In the genomic region with DNA sequence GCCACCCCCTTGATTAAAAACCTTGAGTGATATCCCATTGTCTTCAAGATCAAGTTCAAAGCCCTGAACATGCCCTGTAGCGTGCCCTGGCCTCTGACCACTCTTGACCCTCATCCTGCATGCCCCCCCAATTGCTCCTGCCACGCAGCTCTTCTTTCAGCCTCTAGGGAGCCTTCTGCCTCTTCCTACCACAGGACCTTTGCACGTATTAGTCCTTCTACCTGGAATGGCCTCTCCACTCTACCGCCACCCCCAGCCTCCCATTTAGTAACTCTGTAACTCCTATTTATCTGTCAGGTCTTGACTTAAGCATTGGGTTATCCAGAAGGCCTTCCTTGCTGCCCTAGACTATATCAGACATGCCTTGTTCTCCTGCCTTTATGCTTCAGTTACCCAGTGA, we compare ENCODE assay signal across 24 cellular contexts.
DNase-seq lines count a peak whose midpoint lies in the region; ATAC-seq, FAIRE-seq and TF ChIP-seq lines count a peak whose summit lies in the region.
"Had no signal": no experiment of that assay in that cellular context is flagged by ENCODE, and none has a peak within 500 bp of the region (broad histone marks: within the 10 kb centered on the region; RNA-seq: fewer than 3 reads in every experiment).

No MANE protein-coding gene starts in this region.

- no peak overlapping the region for H4K5ac ChIP-seq in H1 (ENCODE audit: insufficient read length, low read depth, low read length)

- H3K23ac ChIP-seq in H1 (ENCODE audit: insufficient read length): no peak overlapping the region
- no peak overlapping the region for H3K23ac ChIP-seq in mesenchymal stem cell (ENCODE audit: low read length in 2 of 2)

- BruUV-seq in K562 (replicated peaks; lab: Mats Ljungman, UMichigan): no TSS peak

- no peaks in the 10 kb centered on the region; the same call in 1 of the 2 replicates for H4K20me1 ChIP-seq in K562 (replicated peaks; ENCODE audit: control insufficient read depth, insufficient read depth, low read length)
- H4K20me1 ChIP-seq in H1 (replicated peaks in 1 of 2; ENCODE audit: control insufficient read depth in 1 of 2, insufficient read depth in 2 of 2, low read length in 2 of 2): no peaks in the 10 kb centered on the region
- H4K20me1 ChIP-seq: BLaER1 treated with 17β-estradiol and CSF1 and Interleukin-3, amounts not matched to agents 10 nM and 100 nM had no signal

- H3K9me3 ChIP-seq in K562 (replicated peaks; ENCODE audit: control insufficient read depth, insufficient read depth, low read depth, low read length): no peaks in the 10 kb centered on the region
- no peaks in the 10 kb centered on the region for H3K9me3 ChIP-seq in H1 (ENCODE audit: insufficient read depth in 2 of 2, low read depth in 1 of 2, low read length in 1 of 2)
- no peaks in the 10 kb centered on the region for H3K9me3 ChIP-seq in mesenchymal stem cell (ENCODE audit: control insufficient read depth, low read length)
- H3K9me3 ChIP-seq: A549; BLaER1 treated with 17β-estradiol and CSF1 and Interleukin-3, amounts not matched to agents 10 nM and 100 nM; Caco-2 had no signal

- in situ Hi-C loops in K562 (cut with MboI): no loop called here

- no peaks in the 10 kb centered on the region for H3K4me1 ChIP-seq in K562 (replicated peaks in 1 of 2; ENCODE audit: control insufficient read depth in 2 of 2, insufficient read depth in 2 of 2, low read length in 2 of 2)
- peaks cover 3 to 22% (median 11%) of the 10 kb centered on the region in 4 experiments for H3K4me1 ChIP-seq in H1 (replicated peaks in 1 of 4; ENCODE audit: control insufficient read depth in 3 of 4, insufficient read depth in 4 of 4, low read length in 3 of 4)
- no peaks in the 10 kb centered on the region for H3K4me1 ChIP-seq in mesenchymal stem cell (ENCODE audit: control insufficient read depth, insufficient read depth, low read depth, low read length)
- H3K4me1 ChIP-seq: A549, Caco-2 had no signal

- TF ChIP-seq RAD21 in K562 (CRISPR knock-in tag; conservative IDR thresholded peaks at IDR 0.05 in 1 of 2, IDR thresholded peaks at IDR 0.05 in 1 of 2) (no peak), H1 (IDR thresholded peaks at IDR 0.05 in 1 of 2, conservative IDR thresholded peaks at IDR 0.05 in 1 of 2; ENCODE audit: low read depth in 2 of 2, low read length in 2 of 2) (no peak)

- H3K79me2 ChIP-seq in K562 (ENCODE audit: control insufficient read depth, insufficient read depth, low read length) (no peaks in the 10 kb centered on the region), H1 (ENCODE audit: control insufficient read depth in 1 of 2, insufficient read depth in 2 of 2, low read length in 2 of 2) (no peaks in the 10 kb centered on the region)

- H3K27ac Mint-ChIP-seq in glutamatergic neuron (ENCODE audit: unreplicated experiment): no peak overlapping the region
- H3K27ac Mint-ChIP-seq: B cell; CD4-positive, alpha-beta T cell; CD8-positive, alpha-beta T cell had no signal

- TF ChIP-seq POLR2A in K562 (conservative IDR thresholded peaks at IDR 0.05) (no peak), H1 (IDR thresholded peaks at IDR 0.05; ENCODE audit: control extremely low read depth in 1 of 2, low read depth in 2 of 2, low read length in 2 of 2) (no peak)

- H3K36me3 Mint-ChIP-seq in glutamatergic neuron (ENCODE audit: unreplicated experiment): no peaks in the 10 kb centered on the region
- H3K36me3 Mint-ChIP-seq: CD8-positive, alpha-beta T cell had no signal

- ATAC-seq in left ventricle myocardium superior (no peak), K562 (no peak)
- ATAC-seq: A549; CD8-positive, alpha-beta T cell had no signal

- peaks cover 10% of the 10 kb centered on the region for H3K4me1 Mint-ChIP-seq in glutamatergic neuron (ENCODE audit: low read depth, unreplicated experiment)
- H3K4me1 Mint-ChIP-seq: B cell had no signal

- no peaks in the 10 kb centered on the region for H3K79me1 ChIP-seq in H1 (ENCODE audit: low read depth, low read length)
- no peaks in the 10 kb centered on the region for H3K79me1 ChIP-seq in mesenchymal stem cell (replicated peaks; ENCODE audit: low read length, poor library complexity, severe bottlenecking)

- H2AK5ac ChIP-seq in H1 (ENCODE audit: low read depth, low read length): no peak overlapping the region
- no peak overlapping the region for H2AK5ac ChIP-seq in mesenchymal stem cell (ENCODE audit: low read length, severe bottlenecking)

- H3K23me2 ChIP-seq in H1 (ENCODE audit: low read depth, low read length): no peaks in the 10 kb centered on the region

- H3K27me3 ChIP-seq in K562 (ENCODE audit: control insufficient read depth in 2 of 2, insufficient read depth in 2 of 2, low read length in 2 of 2) (peaks cover 0 to 22% of the 10 kb centered on the region in 2 experiments; a peak in 2 of 5 replicates), H1 (replicated peaks in 1 of 4; ENCODE audit: control insufficient read depth in 3 of 4, extremely low read depth in 1 of 4, insufficient read depth in 3 of 4, low read length in 3 of 4) (no peaks in the 10 kb centered on the region; a peak in 1 of 7 replicates), mesenchymal stem cell (ENCODE audit: control insufficient read depth in 1 of 2, insufficient read depth in 1 of 2, low read length in 2 of 2) (peaks cover 11 to 95% of the 10 kb centered on the region in 2 experiments)
- H3K27me3 ChIP-seq: BLaER1 treated with 17β-estradiol and CSF1 and Interleukin-3, amounts not matched to agents 10 nM and 100 nM had no signal

- WGBS in K562 (ENCODE audit: insufficient coverage, low coverage, missing lambda C conversion rate): 0% methylated on average over 4 of the region's 4 CpGs
- 90% methylated on average over 4 of the region's 4 CpGs; no CpG with 5 or more reads in 1 of the 2 experiments for WGBS in H1 (ENCODE audit: extremely low coverage in 1 of 2, insufficient coverage in 1 of 2, insufficient read length in 1 of 2, insufficient replicate concordance in 2 of 2, low coverage in 1 of 2, low lambda C conversion rate in 2 of 2, missing lambda C conversion rate in 1 of 2), 2 experiments
- WGBS in mesenchymal stem cell: 76% methylated on average over 4 of the region's 4 CpGs

- no peak overlapping the region for H3K4me3 Mint-ChIP-seq in glutamatergic neuron (ENCODE audit: unreplicated experiment)
- H3K4me3 Mint-ChIP-seq: B cell; CD4-positive, alpha-beta T cell; CD8-positive, alpha-beta T cell had no signal

- H3K36me3 ChIP-seq in K562 (ENCODE audit: control insufficient read depth, insufficient read depth, low read length): no peaks in the 10 kb centered on the region
- H3K36me3 ChIP-seq in H1 (ENCODE audit: control insufficient read depth in 2 of 4, insufficient read depth in 4 of 4, low read length in 3 of 4): no peaks in the 10 kb centered on the region
- no peaks in the 10 kb centered on the region for H3K36me3 ChIP-seq in mesenchymal stem cell (ENCODE audit: control insufficient read depth in 1 of 2, insufficient read depth in 2 of 2, low read depth in 1 of 2, low read length in 2 of 2)
- H3K36me3 ChIP-seq: BLaER1 treated with 17β-estradiol and CSF1 and Interleukin-3, amounts not matched to agents 10 nM and 100 nM had no signal

- DNase-seq in cardiac septum (ENCODE audit: low spot score): peak; percentile 67
- no peak for DNase-seq in left ventricle myocardium superior
- DNase-seq in K562 (ENCODE audit: extremely low read depth in 1 of 4, low spot score in 3 of 4): peak in 2 of 4 experiments; percentile 33 to 44
- no peak for DNase-seq in H1 (ENCODE audit: low read depth in 1 of 2, low spot score in 2 of 2)
- DNase-seq in HT-29 (ENCODE audit: low spot score): no peak
- no peak for DNase-seq in mesenchymal stem cell
- DNase-seq in glutamatergic neuron: no peak
- DNase-seq: AML-193; Caco-2; Calu3; CD4-positive, alpha-beta T cell; CD8-positive, alpha-beta T cell; DMS79 treated with DMSO at 0.1 percent for 48 hours; GF-D8 had no signal

- peaks cover 11% of the 10 kb centered on the region for H3K9me3 Mint-ChIP-seq in glutamatergic neuron (ENCODE audit: unreplicated experiment)
- H3K9me3 Mint-ChIP-seq: CD4-positive, alpha-beta T cell; CD8-positive, alpha-beta T cell had no signal

- H3K4me2 ChIP-seq in K562 (ENCODE audit: insufficient read depth, low read length) (no peak overlapping the region), H1 (ENCODE audit: insufficient read depth in 1 of 2, low read depth in 2 of 2, low read length in 2 of 2) (no peak overlapping the region), mesenchymal stem cell (ENCODE audit: low read length, poor library complexity, severe bottlenecking) (no peak overlapping the region)
- H3K4me2 ChIP-seq: A549; BLaER1 treated with 17β-estradiol and CSF1 and Interleukin-3, amounts not matched to agents 10 nM and 100 nM had no signal

- H3K27ac ChIP-seq in K562 (ENCODE audit: extremely low read depth, low read depth, low read length) (no peak overlapping the region), H1 (ENCODE audit: low read depth, low read length) (no peak overlapping the region), temporal lobe (ENCODE audit: low read depth, low read length) (peak overlapping the region; percentile 47), mesenchymal stem cell (ENCODE audit: low read length, poor library complexity, severe bottlenecking) (no peak overlapping the region)
- H3K27ac ChIP-seq: 22Rv1; A549; BLaER1 treated with 17β-estradiol and CSF1 and Interleukin-3, amounts not matched to agents 10 nM and 100 nM; C4-2B had no signal

- no peak overlapping the region for H3K56ac ChIP-seq in H1 (replicated peaks; ENCODE audit: insufficient read length, low read depth, low read length)

- H3K27me3 Mint-ChIP-seq in glutamatergic neuron (ENCODE audit: unreplicated experiment): peaks cover 8% of the 10 kb centered on the region

- no peak overlapping the region for H3K4ac ChIP-seq in H1 (replicated peaks; ENCODE audit: insufficient read length, low read depth, low read length)
- no peak overlapping the region for H3K4ac ChIP-seq in mesenchymal stem cell (ENCODE audit: low read depth in 1 of 2, low read length in 2 of 2)

- H4K91ac ChIP-seq in H1 (replicated peaks; ENCODE audit: insufficient read length, low read length) (no peak overlapping the region), mesenchymal stem cell (ENCODE audit: low read length) (no peak overlapping the region)

- POLR2A ChIA-PET in K562 (lab: Yijun Ruan, JAX) (no interaction called here), H1 (lab: Charles Lee; ENCODE audit: partially characterized antibody) (no interaction called here)

- no peaks in the 10 kb centered on the region for H3K9me1 ChIP-seq in K562 (ENCODE audit: control insufficient read depth, insufficient read depth, low read length)

- H2BK15ac ChIP-seq in H1 (ENCODE audit: low read length): no peak overlapping the region
- no peak overlapping the region for H2BK15ac ChIP-seq in mesenchymal stem cell (ENCODE audit: low read depth, poor library complexity, severe bottlenecking)

- H2BK12ac ChIP-seq in H1 (ENCODE audit: low read depth, low read length) (no peak overlapping the region), mesenchymal stem cell (ENCODE audit: low read length in 2 of 2) (no peak overlapping the region)

- H3K4me3 ChIP-seq in K562: no peak overlapping the region
- no peak overlapping the region for H3K4me3 ChIP-seq in H1 (ENCODE audit: extremely low read depth in 1 of 4, insufficient read depth in 2 of 4, low read depth in 3 of 4, low read length in 4 of 4)
- H3K4me3 ChIP-seq in mesenchymal stem cell (ENCODE audit: insufficient read depth in 1 of 2, low read depth in 1 of 2, low read length in 2 of 2): no peak overlapping the region
- H3K4me3 ChIP-seq: A549; BLaER1 treated with 17β-estradiol and CSF1 and Interleukin-3, amounts not matched to agents 10 nM and 100 nM had no signal

- TF ChIP-seq EP300 in K562 (IDR thresholded peaks at IDR 0.05; ENCODE audit: low read length) (no peak), H1 (IDR thresholded peaks at IDR 0.05; ENCODE audit: borderline replicate concordance in 1 of 2, low read depth in 2 of 2, low read length in 2 of 2) (no peak)

- FAIRE-seq in K562 (lab: Jason Lieb, UNC) (no peak), H1 (lab: Jason Lieb, UNC) (no peak)
- FAIRE-seq: A549, D721Med, G401.6, GM12891, GM19239 had no signal

- TF ChIP-seq CTCF in K562 (IDR thresholded peaks at IDR 0.05 in 2 of 3, conservative IDR thresholded peaks at IDR 0.05 in 1 of 3; ENCODE audit: insufficient read depth in 2 of 3, low read depth in 1 of 3, low read length in 3 of 3): no peak
- no peak for TF ChIP-seq CTCF in H1 (IDR thresholded peaks at IDR 0.05; ENCODE audit: control extremely low read depth in 1 of 3, insufficient read depth in 1 of 3, low read depth in 1 of 3, low read length in 3 of 3)
- no peak for TF ChIP-seq CTCF in glutamatergic neuron (IDR thresholded peaks at IDR 0.05; ENCODE audit: partially characterized antibody, unreplicated experiment)

- H3K9ac ChIP-seq in K562 (ENCODE audit: insufficient read depth in 1 of 2, low read depth in 2 of 2, low read length in 2 of 2) (no peak overlapping the region), H1 (replicated peaks in 1 of 4; ENCODE audit: extremely low read depth in 1 of 4, low read depth in 3 of 4, low read length in 3 of 4) (no peak overlapping the region), mesenchymal stem cell (ENCODE audit: low read length) (no peak overlapping the region)
- H3K9ac ChIP-seq: BLaER1 treated with 17β-estradiol and CSF1 and Interleukin-3, amounts not matched to agents 10 nM and 100 nM had no signal

- no peak overlapping the region for H3K18ac ChIP-seq in H1 (ENCODE audit: extremely low read depth, low read length)
- no peak overlapping the region for H3K18ac ChIP-seq in mesenchymal stem cell (ENCODE audit: low read depth in 1 of 2, low read length in 2 of 2)

- H2BK120ac ChIP-seq in H1 (replicated peaks; ENCODE audit: low read depth, low read length) (no peak overlapping the region), mesenchymal stem cell (ENCODE audit: low read depth, low read length) (no peak overlapping the region)

- H2AFZ ChIP-seq in K562 (ENCODE audit: low read depth, low read length) (no peak overlapping the region), H1 (ENCODE audit: low read length) (no peak overlapping the region), mesenchymal stem cell (ENCODE audit: low read depth, low read length) (no peak overlapping the region)

- CTCF ChIA-PET in K562 (lab: Yijun Ruan, JAX; ENCODE audit: low intra/inter-chr PET ratio): no interaction called here
- CTCF ChIA-PET in H1 (lab: Charles Lee; ENCODE audit: partially characterized antibody): interaction anchor here (1.3 to 2.0 kb wide), 5 partner anchors 24 to 205 kb away, joined by 3 to 6 read pairs (median 4); partner anchors contain the start of gene NECTIN1

- H3K14ac ChIP-seq in H1 (ENCODE audit: insufficient read length) (no peak overlapping the region), mesenchymal stem cell (ENCODE audit: low read length in 2 of 2) (no peak overlapping the region)

- no peak overlapping the region for H4K8ac ChIP-seq in H1 (ENCODE audit: extremely low read depth, insufficient read depth, low read length)
- no peak overlapping the region for H4K8ac ChIP-seq in mesenchymal stem cell (ENCODE audit: low read length)

- no peak overlapping the region for H2BK5ac ChIP-seq in H1 (ENCODE audit: low read depth, low read length)
- no peak overlapping the region for H2BK5ac ChIP-seq in mesenchymal stem cell (ENCODE audit: low read depth, low read length, poor library complexity, severe bottlenecking)

- intact Hi-C loops in cardiac septum (cut with DNase I): no loop called here
- intact Hi-C loops in left ventricle myocardium superior (cut with micrococcal nuclease): no loop called here
- intact Hi-C loops in K562 (cut with micrococcal nuclease): no loop called here

- H2BK20ac ChIP-seq in H1 (ENCODE audit: low read length): no peak overlapping the region
